ENCODE assay signal across 16 cellular contexts in genomic region chr3:8472549-8472948, GRCh38. TPM values are rescaled to one million over a fixed set of nuclear protein-coding genes. Genes with fewer than 3 reads are reported as not detected.
A peak's percentile ranks its signal among the peaks of the same experiment; 100 is the strongest.
DNase-seq lines count a peak whose midpoint lies in the region; ATAC-seq and TF ChIP-seq lines count a peak whose summit lies in the region.
"Had no signal": no experiment of that assay in that cellular context is flagged by ENCODE, and none has a peak within 500 bp of the region (broad histone marks: within the 10 kb centered on the region; RNA-seq: fewer than 3 reads in every experiment).

No MANE protein-coding gene starts in this region.

- H3K4me3 ChIP-seq in HEK293 (ENCODE audit: low read depth, low read length) (no peak overlapping the region), tibial artery (no peak overlapping the region), body of pancreas (no peak overlapping the region)
- H3K4me3 ChIP-seq: BLaER1 treated with 17β-estradiol and CSF1 and Interleukin-3, amounts not matched to agents 10 nM and 100 nM; GM12878 had no signal

- TF ChIP-seq CTCF in HEK293 (tag by site-specific recombination; IDR thresholded peaks at IDR 0.05) (no peak), osteocyte (IDR thresholded peaks at IDR 0.05) (no peak), tibial artery (IDR thresholded peaks at IDR 0.05) (no peak), body of pancreas (IDR thresholded peaks at IDR 0.05) (no peak)

- peak overlapping the region; percentile 27 for H3K27ac Mint-ChIP-seq in osteocyte (ENCODE audit: unreplicated experiment)
- H3K27ac Mint-ChIP-seq: CD4-positive, CD25-positive, alpha-beta regulatory T cell had no signal

- peaks cover 22% of the 10 kb centered on the region for H3K4me1 Mint-ChIP-seq in osteocyte (ENCODE audit: unreplicated experiment)
- no peaks in the 10 kb centered on the region for H3K4me1 Mint-ChIP-seq in activated T-cell treated with anti-CD3 and anti-CD28 coated beads, Interleukin-2, amount 50 U/mL, for 4 hours (ENCODE audit: low read depth)
- H3K4me1 Mint-ChIP-seq: CD4-positive, CD25-positive, alpha-beta regulatory T cell had no signal

- no peaks in the 10 kb centered on the region for H3K36me3 Mint-ChIP-seq in osteocyte (ENCODE audit: unreplicated experiment)
- H3K36me3 Mint-ChIP-seq in activated T-cell treated with anti-CD3 and anti-CD28 coated beads, Interleukin-2, amount 50 U/mL, for 4 hours (ENCODE audit: insufficient read depth) = no peaks in the 10 kb centered on the region
- H3K36me3 Mint-ChIP-seq: CD4-positive, CD25-positive, alpha-beta regulatory T cell had no signal

- CTCF ChIA-PET in HEK293 (lab: Yijun Ruan, JAX) = interaction anchor here (0.7 to 1.2 kb wide), 2 partner anchors 21 to 29 kb away, joined by 3 to 5 read pairs; no protein-coding TSS in a partner anchor

- ATAC-seq in body of pancreas = no peak
- no peak for ATAC-seq in activated T-cell treated with anti-CD3 and anti-CD28 coated beads, Interleukin-2, amount 50 U/mL, for 4 hours
- ATAC-seq: GM12878 had no signal

- H3K27ac ChIP-seq in HEK293 (ENCODE audit: extremely low read depth, low read depth, low read length) = no peak overlapping the region
- H3K27ac ChIP-seq in tibial artery = peak overlapping the region; percentile 20 to 34
- H3K27ac ChIP-seq in body of pancreas = no peak overlapping the region
- H3K27ac ChIP-seq: BLaER1 treated with 17β-estradiol and CSF1 and Interleukin-3, amounts not matched to agents 10 nM and 100 nM; HL-60 had no signal

- intact Hi-C loops in tibial artery (cut with DNase I; ENCODE audit: low total_unique reads) = no loop called here
- intact Hi-C loops in body of pancreas (cut with DNase I) = no loop called here

- TF ChIP-seq POLR2A in body of pancreas (IDR thresholded peaks at IDR 0.05) = no peak

- H3K27me3 ChIP-seq in tibial artery (no peaks in the 10 kb centered on the region), body of pancreas (no peaks in the 10 kb centered on the region)
- H3K27me3 ChIP-seq: BLaER1 treated with 17β-estradiol and CSF1 and Interleukin-3, amounts not matched to agents 10 nM and 100 nM had no signal

- no peaks in the 10 kb centered on the region for H3K4me1 ChIP-seq in HEK293 (ENCODE audit: control insufficient read depth, insufficient read depth, low read length)
- peaks cover 0 to 26% (median 2%) of the 10 kb centered on the region in 4 donors for H3K4me1 ChIP-seq in tibial artery
- H3K4me1 ChIP-seq in body of pancreas = no peaks in the 10 kb centered on the region
- H3K4me1 ChIP-seq: BLaER1 treated with 17β-estradiol and CSF1 and Interleukin-3, amounts not matched to agents 10 nM and 100 nM had no signal

- no peaks in the 10 kb centered on the region for H3K9me3 Mint-ChIP-seq in osteocyte (ENCODE audit: unreplicated experiment)
- H3K9me3 Mint-ChIP-seq in activated T-cell treated with anti-CD3 and anti-CD28 coated beads, Interleukin-2, amount 50 U/mL, for 4 hours = no peaks in the 10 kb centered on the region

- H3K4me3 Mint-ChIP-seq in osteocyte (ENCODE audit: unreplicated experiment) = no peak overlapping the region
- no peak overlapping the region for H3K4me3 Mint-ChIP-seq in activated T-cell treated with anti-CD3 and anti-CD28 coated beads, Interleukin-2, amount 50 U/mL, for 4 hours
- H3K4me3 Mint-ChIP-seq: CD4-positive, CD25-positive, alpha-beta regulatory T cell had no signal

- no peaks in the 10 kb centered on the region for H3K27me3 Mint-ChIP-seq in osteocyte (ENCODE audit: unreplicated experiment)
- H3K27me3 Mint-ChIP-seq in activated T-cell treated with anti-CD3 and anti-CD28 coated beads, Interleukin-2, amount 50 U/mL, for 4 hours (ENCODE audit: low read depth) = peaks cover 4% of the 10 kb centered on the region

- WGBS in body of pancreas, 2 donors = 75 to 81% methylated on average over 2 of the region's 2 CpGs

- H3K9me3 ChIP-seq in HEK293 (ENCODE audit: control insufficient read depth, insufficient read depth, low read depth, low read length) (no peaks in the 10 kb centered on the region), tibial artery (no peaks in the 10 kb centered on the region), body of pancreas (no peaks in the 10 kb centered on the region)
- H3K9me3 ChIP-seq: BLaER1 treated with 17β-estradiol and CSF1 and Interleukin-3, amounts not matched to agents 10 nM and 100 nM had no signal

- H3K36me3 ChIP-seq in HEK293 (ENCODE audit: control insufficient read depth in 2 of 2, insufficient read depth in 1 of 2, low read length in 2 of 2) (no peaks in the 10 kb centered on the region), tibial artery (no peaks in the 10 kb centered on the region), body of pancreas (replicated peaks in 1 of 2; ENCODE audit: insufficient read depth in 1 of 2, low read depth in 2 of 2) (no peaks in the 10 kb centered on the region)
- H3K36me3 ChIP-seq: BLaER1 treated with 17β-estradiol and CSF1 and Interleukin-3, amounts not matched to agents 10 nM and 100 nM had no signal

- POLR2A ChIA-PET in HEK293 (lab: Yijun Ruan, JAX) = interaction anchor here (2.0 kb wide), 1 partner anchor 29 kb away, joined by 5 read pairs; the partner anchor contains the start of gene LMCD1

- peak; percentile 24 for DNase-seq in iPS-NIHi11 (ENCODE audit: low spot score)
- no peak for DNase-seq in osteocyte (ENCODE audit: extremely low spot score, unreplicated experiment)
- DNase-seq in tibial artery = no peak
- DNase-seq in GOT3 (lab: John Stamatoyannopoulos, UW) = no peak
- DNase-seq in body of pancreas = no peak
- no peak for DNase-seq in activated T-cell treated with anti-CD3 and anti-CD28 coated beads, Interleukin-2, amount 50 U/mL, for 4 hours
- DNase-seq: ACHN; Calu3; CD4-positive, CD25-positive, alpha-beta regulatory T cell; DMS 273 treated with DMSO at 0.1 percent for 48 hours; DMS79; HCEC 1CT had no signal

TF ChIP-seq in HEK293, 187 proteins besides CTCF, POLR2A, EP300 and RAD21:
- TF ChIP-seq ZBTB20 (tag by site-specific recombination; IDR thresholded peaks at IDR 0.05) (no peak), ZNF19 (tag by site-specific recombination; IDR thresholded peaks at IDR 0.05; ENCODE audit: low read depth) (no peak), ZIC2 (tag by site-specific recombination; IDR thresholded peaks at IDR 0.05) (peak; percentile 25; the same call in 1 of the 2 replicates), KLF17 (tag by site-specific recombination; IDR thresholded peaks at IDR 0.05) (no peak)

RNA-seq across cellular contexts. Expression of gene LMCD1, which starts 29.1 kb away (rescaled TPM):
- total RNA-seq in osteocyte (135 and 136 TPM in 2 replicates), body of pancreas (10 to 100 TPM; 10.9 to 32.4 TPM)
- 1 to 10 TPM in 1 of 3 donors, under 1 TPM in 2; 0.74 to 1.8 (median 0.76) TPM for total RNA-seq in activated T-cell treated with anti-CD3 and anti-CD28 coated beads, Interleukin-2, amount 50 U/mL, for 4 hours

Comparison
In these comparisons a context has a peak if more than half of its experiments do, and no peak if none do; other contexts are left out.
1. H3K27ac ChIP-seq: peak in tibial artery (2 of 2); none in HEK293 (single experiment) and body of pancreas (0 of 4).
2. RNA of gene LMCD1, which starts 29.1 kb away (total RNA-seq): 135 to 136 TPM in osteocyte and 10.9 to 32.4 TPM in body of pancreas; 0.74 to 1.8 TPM in activated T-cell treated with anti-CD3 and anti-CD28 coated beads, Interleukin-2, amount 50 U/mL, for 4 hours; every median in the first group is over 4 times any median in the second.